In the genomic region with DNA sequence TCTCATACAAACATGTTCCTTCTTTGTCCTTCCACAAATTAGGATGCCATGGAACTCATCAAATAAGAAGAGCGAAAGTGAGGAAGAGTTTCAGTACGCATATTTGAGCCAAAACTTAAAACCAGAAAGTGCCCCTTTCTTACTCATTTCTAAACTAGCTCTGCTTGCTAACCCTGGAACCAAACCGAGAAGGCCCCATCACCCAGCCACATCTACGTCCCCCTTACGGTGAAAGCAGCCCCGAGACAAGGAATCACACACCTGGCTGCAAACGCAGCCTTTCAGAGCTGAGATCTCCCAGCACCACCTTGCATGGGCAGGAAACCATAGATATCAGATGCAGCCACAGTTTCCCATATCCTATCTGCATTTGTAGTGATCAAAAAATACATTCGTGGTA, we compare ENCODE assay signal across 15 cellular contexts. TPM values are rescaled to one million over a fixed set of nuclear protein-coding genes. Genes with fewer than 3 reads are reported as not detected.
A peak's percentile ranks its signal among the peaks of the same experiment; 100 is the strongest.
DNase-seq lines count a peak whose midpoint lies in the region; ATAC-seq and TF ChIP-seq lines count a peak whose summit lies in the region.
"Had no signal": no experiment of that assay in that cellular context is flagged by ENCODE, and none has a peak within 500 bp of the region (broad histone marks: within the 10 kb centered on the region; RNA-seq: fewer than 3 reads in every experiment).

No MANE protein-coding gene starts in this region.

- no peak for TF ChIP-seq EP300 in suprapubic skin (IDR thresholded peaks at IDR 0.05)

- peaks cover 32% of the 10 kb centered on the region for H3K36me3 Mint-ChIP-seq in activated CD8-positive, alpha-beta memory T cell treated with anti-CD3 and anti-CD28 coated beads, Interleukin-2, amount 10 ng/mL, durations not matched to agents 7 days and 5 days

- CTCF ChIA-PET in activated CD8-positive, alpha-beta memory T cell treated with anti-CD3 and anti-CD28 coated beads, Interleukin-2, amount 10 ng/mL, durations not matched to agents 7 days and 5 days (lab: Charles Lee), result interaction anchor here (0.7 to 2.9 kb wide), 9 partner anchors 11 to 206 kb away, joined by 3 to 16 read pairs (median 3); partner anchors contain the start of genes MRPS10 and TRERF1

- TF ChIP-seq POLR2A in suprapubic skin (IDR thresholded peaks at IDR 0.05), result no peak

- H3K4me1 ChIP-seq in suprapubic skin, result peaks cover 10% of the 10 kb centered on the region

- H3K4me3 Mint-ChIP-seq in activated CD8-positive, alpha-beta memory T cell treated with anti-CD3 and anti-CD28 coated beads, Interleukin-2, amount 10 ng/mL, durations not matched to agents 7 days and 5 days, result peak overlapping the region; percentile 24

- no peaks in the 10 kb centered on the region for H3K36me3 ChIP-seq in suprapubic skin
- H3K36me3 ChIP-seq: cardiac muscle cell had no signal

- peaks cover 64% of the 10 kb centered on the region for H3K4me1 Mint-ChIP-seq in activated CD8-positive, alpha-beta memory T cell treated with anti-CD3 and anti-CD28 coated beads, Interleukin-2, amount 10 ng/mL, durations not matched to agents 7 days and 5 days

- peaks cover 6% of the 10 kb centered on the region for H3K27me3 Mint-ChIP-seq in activated CD8-positive, alpha-beta memory T cell treated with anti-CD3 and anti-CD28 coated beads, Interleukin-2, amount 10 ng/mL, durations not matched to agents 7 days and 5 days

- in situ Hi-C loops in GM13977 (cut with MboI; ENCODE audit: low pct_unique_long_range_greater_than_20kb, low sequenced_read_pairs, unreplicated experiment), result no loop called here

- H3K27ac ChIP-seq in suprapubic skin, result no peak overlapping the region
- H3K27ac ChIP-seq: cardiac muscle cell had no signal

- no peaks in the 10 kb centered on the region for H3K9me3 ChIP-seq in suprapubic skin

- peak; percentile 43 for ATAC-seq in GM21576 (IDR thresholded peaks at IDR 0.05; ENCODE audit: unreplicated experiment)
- peak; percentile 75 for ATAC-seq in activated CD8-positive, alpha-beta memory T cell treated with anti-CD3 and anti-CD28 coated beads, Interleukin-2, amount 10 ng/mL, durations not matched to agents 7 days and 5 days
- ATAC-seq in HG03439 (IDR thresholded peaks at IDR 0.05; ENCODE audit: unreplicated experiment), result no peak
- no peak for ATAC-seq in GM21786 (IDR thresholded peaks at IDR 0.05; ENCODE audit: unreplicated experiment)
- ATAC-seq in HG03139 (IDR thresholded peaks at IDR 0.05; ENCODE audit: unreplicated experiment), result no peak

- H3K9me3 Mint-ChIP-seq in activated CD8-positive, alpha-beta memory T cell treated with anti-CD3 and anti-CD28 coated beads, Interleukin-2, amount 10 ng/mL, durations not matched to agents 7 days and 5 days (ENCODE audit: low read depth), result no peaks in the 10 kb centered on the region

- H3K27ac Mint-ChIP-seq in activated CD8-positive, alpha-beta memory T cell treated with anti-CD3 and anti-CD28 coated beads, Interleukin-2, amount 10 ng/mL, durations not matched to agents 7 days and 5 days, result peak overlapping the region; percentile 35

- H3K4me3 ChIP-seq in suprapubic skin, result no peak overlapping the region
- H3K4me3 ChIP-seq: cardiac muscle cell, lung had no signal

- peak; percentile 47 for DNase-seq in GM13977 (ENCODE audit: low spot score)
- DNase-seq in activated CD8-positive, alpha-beta memory T cell treated with anti-CD3 and anti-CD28 coated beads, Interleukin-2, amount 10 ng/mL, durations not matched to agents 7 days and 5 days, result peak; percentile 78
- DNase-seq in stimulated activated CD4-positive, alpha-beta T cell treated with anti-CD3 and anti-CD28 coated beads, Interleukin-15, amount 100 ng/mL, for 48 hours (ENCODE audit: low read depth in 2 of 2), result peak; percentile 31 to 38
- no peak for DNase-seq in suprapubic skin (ENCODE audit: low spot score in 2 of 2)
- DNase-seq: erythroblast, hypothalamus, NCI-H1105 treated with DMSO at 0.1 percent for 48 hours, NCI-H526, SIG-M5 had no signal

- TF ChIP-seq CTCF in GM13977 (IDR thresholded peaks at IDR 0.05; ENCODE audit: extremely low read depth, insufficient read depth, missing control alignments) (no peak), suprapubic skin (IDR thresholded peaks at IDR 0.05) (no peak)

- WGBS in suprapubic skin, result 85% methylated on average over 8 of the region's 8 CpGs

- no peaks in the 10 kb centered on the region for H3K27me3 ChIP-seq in suprapubic skin
- H3K27me3 ChIP-seq: cardiac muscle cell had no signal

RNA-seq across cellular contexts. Expression of gene TRERF1, which starts 28.5 kb away (rescaled TPM):
- total RNA-seq in activated CD8-positive, alpha-beta memory T cell treated with anti-CD3 and anti-CD28 coated beads, Interleukin-2, amount 10 ng/mL, durations not matched to agents 7 days and 5 days, result 10 to 100 TPM; 16.2 to 36.0 TPM
- 10 to 100 TPM; 14.7 to 22.0 (median 19.0) TPM for total RNA-seq in suprapubic skin

Comparison
In these comparisons a context has a peak if more than half of its experiments do, and no peak if none do; other contexts are left out.
1. DNase-seq: peak in GM13977 (single experiment), activated CD8-positive, alpha-beta memory T cell treated with anti-CD3 and anti-CD28 coated beads, Interleukin-2, amount 10 ng/mL, durations not matched to agents 7 days and 5 days (single experiment) and stimulated activated CD4-positive, alpha-beta T cell treated with anti-CD3 and anti-CD28 coated beads, Interleukin-15, amount 100 ng/mL, for 48 hours (2 of 2); none in suprapubic skin (0 of 2).
2. ATAC-seq: peak in GM21576 (single experiment) and activated CD8-positive, alpha-beta memory T cell treated with anti-CD3 and anti-CD28 coated beads, Interleukin-2, amount 10 ng/mL, durations not matched to agents 7 days and 5 days (single experiment); none in HG03439 (single experiment), GM21786 (single experiment) and HG03139 (single experiment).